ENCODE assay signal across 9 cellular contexts in the genomic region with DNA sequence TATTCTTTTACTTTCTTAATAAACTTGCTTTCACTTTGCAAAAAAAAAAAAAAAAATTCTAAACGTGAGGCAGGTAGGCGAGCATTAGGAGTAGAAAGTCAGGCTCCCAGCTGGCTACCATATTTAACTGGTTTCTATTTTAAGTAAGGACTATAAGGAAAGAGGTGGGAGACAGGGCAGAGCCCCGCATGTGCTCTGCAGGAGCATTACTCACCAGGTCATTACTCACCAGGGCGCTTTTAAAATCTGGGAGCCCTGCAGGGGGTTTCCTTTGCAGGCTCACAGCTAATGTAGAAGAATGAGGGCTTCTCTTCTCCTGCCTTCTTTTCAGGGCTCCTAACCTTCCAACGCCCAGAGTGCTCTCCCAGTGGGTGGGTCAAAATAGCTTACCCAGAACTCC. TPM values are rescaled to one million over a fixed set of nuclear protein-coding genes. Genes with fewer than 3 reads are reported as not detected.
DNase-seq lines count a peak whose midpoint lies in the region; ATAC-seq, FAIRE-seq and TF ChIP-seq lines count a peak whose summit lies in the region.
"Had no signal": no experiment of that assay in that cellular context is flagged by ENCODE, and none has a peak within 500 bp of the region (broad histone marks: within the 10 kb centered on the region; RNA-seq: fewer than 3 reads in every experiment).

No MANE protein-coding gene starts in this region.

- TF ChIP-seq RAD21 in A549 (conservative IDR thresholded peaks at IDR 0.05 in 1 of 2, IDR thresholded peaks at IDR 0.05 in 1 of 2), result no peak

- no peak overlapping the region for H3K27ac ChIP-seq in A549
- no peak overlapping the region for H3K27ac ChIP-seq in SJCRH30
- H3K27ac ChIP-seq: epithelial cell of prostate had no signal

- no peaks in the 10 kb centered on the region for H3K27me3 ChIP-seq in SJCRH30

- no peak for TF ChIP-seq POLR2A in A549 (IDR thresholded peaks at IDR 0.05; ENCODE audit: low read length)

- ATAC-seq in A549 (peak; percentile 63 to 72; a peak in 4 of 6 replicates), left ventricle myocardium superior (peak; percentile 51), HG03565 (IDR thresholded peaks at IDR 0.05; ENCODE audit: unreplicated experiment) (no peak), HG03520 (IDR thresholded peaks at IDR 0.05; ENCODE audit: unreplicated experiment) (no peak)

- peaks cover 15% of the 10 kb centered on the region; the same call in 1 of the 3 replicates for H3K4me1 ChIP-seq in A549
- H3K4me1 ChIP-seq in SJCRH30, result peaks cover 4% of the 10 kb centered on the region; the same call in 1 of the 2 replicates

- no peak overlapping the region for H3K4me3 ChIP-seq in A549
- H3K4me3 ChIP-seq in SJCRH30, result peak overlapping the region; percentile 5; the same call in 1 of the 2 replicates

- no peak for TF ChIP-seq CTCF in A549 (IDR thresholded peaks at IDR 0.05)

- WGBS in A549 (ENCODE audit: missing lambda C conversion rate), result 8% methylated on average over 5 of the region's 5 CpGs

- no peak for DNase-seq in A549 (ENCODE audit: low read depth in 1 of 2, low spot score in 1 of 2)
- peak; percentile 38 for DNase-seq in H4 (ENCODE audit: low spot score)
- peak in 1 of 2 experiments; percentile 20 for DNase-seq in SJCRH30
- no peak for DNase-seq in left ventricle myocardium superior
- no peak for DNase-seq in NCI-H187 treated with DMSO at 0.1 percent for 48 hours (lab: John Stamatoyannopoulos, UW)
- no peak for DNase-seq in activated effector memory CD4-positive, alpha-beta T cell treated with anti-CD3 and anti-CD28 coated beads, Interleukin-2, amount 50 U/mL, for 16 hours

- no peak for FAIRE-seq in A549 (lab: Jason Lieb, UNC)

- POLR2A ChIA-PET in A549 (lab: Yijun Ruan, JAX), result no interaction called here

- H3K9me3 ChIP-seq in A549 (no peaks in the 10 kb centered on the region), SJCRH30 (replicated peaks) (no peaks in the 10 kb centered on the region)

- peak overlapping the region; percentile 33 for H3K4me2 ChIP-seq in A549

- CTCF ChIA-PET in A549 (lab: Yijun Ruan, JAX), result interaction anchor here (0.6 to 4.5 kb wide), 7 partner anchors 13 to 492 kb away, joined by 3 to 96 read pairs (median 4); no protein-coding TSS in a partner anchor

- no peaks in the 10 kb centered on the region for H3K36me3 ChIP-seq in SJCRH30

- no peak for TF ChIP-seq EP300 in A549 (IDR thresholded peaks at IDR 0.05)

- intact Hi-C loops in left ventricle myocardium superior (cut with micrococcal nuclease), result no loop called here

TF ChIP-seq in A549, 52 proteins besides CTCF, POLR2A, EP300 and RAD21:
- TF ChIP-seq, protein P1, sequence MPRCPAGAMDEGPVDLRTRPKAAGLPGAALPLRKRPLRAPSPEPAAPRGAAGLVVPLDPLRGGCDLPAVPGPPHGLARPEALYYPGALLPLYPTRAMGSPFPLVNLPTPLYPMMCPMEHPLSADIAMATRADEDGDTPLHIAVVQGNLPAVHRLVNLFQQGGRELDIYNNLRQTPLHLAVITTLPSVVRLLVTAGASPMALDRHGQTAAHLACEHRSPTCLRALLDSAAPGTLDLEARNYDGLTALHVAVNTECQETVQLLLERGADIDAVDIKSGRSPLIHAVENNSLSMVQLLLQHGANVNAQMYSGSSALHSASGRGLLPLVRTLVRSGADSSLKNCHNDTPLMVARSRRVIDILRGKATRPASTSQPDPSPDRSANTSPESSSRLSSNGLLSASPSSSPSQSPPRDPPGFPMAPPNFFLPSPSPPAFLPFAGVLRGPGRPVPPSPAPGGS (IDR thresholded peaks at IDR 0.05), result no peak
- no peak for TF ChIP-seq SREBF2 (IDR thresholded peaks at IDR 0.05)
- no peak for TF ChIP-seq NR3C1 (IDR thresholded peaks at IDR 0.05)
- no peak for TF ChIP-seq FOSB (CRISPR knock-in tag; IDR thresholded peaks at IDR 0.05)
- TF ChIP-seq KDM1A (IDR thresholded peaks at IDR 0.05; ENCODE audit: low read depth), result no peak
- no peak for TF ChIP-seq RARB (CRISPR knock-in tag; IDR thresholded peaks at IDR 0.05)
- no peak for TF ChIP-seq ZNF302 (CRISPR knock-in tag; IDR thresholded peaks at IDR 0.05)
- no peak for TF ChIP-seq MAZ (IDR thresholded peaks at IDR 0.05; ENCODE audit: borderline replicate concordance, low read depth, low read length)
- no peak for TF ChIP-seq JUN (IDR thresholded peaks at IDR 0.05)

RNA-seq across cellular contexts. Expression of a gene that starts 14.0 kb away (rescaled TPM):
- polyA plus RNA-seq in A549 (2011; rRNA removed), result 0.05 and 0.28 TPM in 2 replicates
- polyA plus RNA-seq in A549 (2012; cell fraction: cytosol; rRNA removed), result 0.05 and 0.07 TPM in 2 replicates
- 0.07 and 0.10 TPM in 2 replicates for polyA plus RNA-seq in A549 (2012; cell fraction: nucleus; rRNA removed)
- polyA plus RNA-seq in A549 (2017; fragmentation: RNase III; extraction: RNeasy Plus Mini Kit Qiagen cat#74134 plus additional on column Dnase treatment), result 0.09 to 0.24 TPM (median 0.10 TPM) in 3 replicates
- 0.58 TPM in 1 of 2 replicates, not detected in the other for polyA minus RNA-seq in A549 (2011; rRNA and poly(A)+ RNA removed)
- 0.06 and 3.2 TPM in 2 replicates for total RNA-seq in H4 (2014; rRNA removed; shearing (Covaris generic))
- 0.25 and 0.79 TPM in 2 replicates for total RNA-seq in SJCRH30 (2014; rRNA removed; shearing (Covaris generic))
- total RNA-seq in left ventricle myocardium superior, result 28.7 TPM

RNA-seq across cellular contexts. Expression of a gene that starts 18.4 kb away (rescaled TPM):
- polyA plus RNA-seq in A549 (2011; rRNA removed) (21.0 and 22.4 TPM in 2 replicates), A549 (2017; fragmentation: RNase III; extraction: RNeasy Plus Mini Kit Qiagen cat#74134 plus additional on column Dnase treatment) (18.4 to 18.9 TPM (median 18.8 TPM) in 3 replicates)
- 18.9 and 19.2 TPM in 2 replicates for polyA plus RNA-seq in A549 (2012; cell fraction: cytosol; rRNA removed)
- 43.8 and 58.5 TPM in 2 replicates for polyA plus RNA-seq in A549 (2012; cell fraction: nucleus; rRNA removed)
- polyA minus RNA-seq in A549 (2011; rRNA and poly(A)+ RNA removed), result 33.3 and 35.7 TPM in 2 replicates
- total RNA-seq in H4 (2014; rRNA removed; shearing (Covaris generic)), result 14.0 and 19.4 TPM in 2 replicates
- total RNA-seq in SJCRH30 (2014; rRNA removed; shearing (Covaris generic)), result 16.1 and 17.0 TPM in 2 replicates
- 8.4 TPM for total RNA-seq in left ventricle myocardium superior

Comparison
In these comparisons a context has a peak if more than half of its experiments do, and no peak if none do; other contexts are left out.
1. ATAC-seq: peak in A549 (2 of 2) and left ventricle myocardium superior (single experiment); none in HG03565 (single experiment) and HG03520 (single experiment).